Comparison of ENCODE assay signal across 1 cellular context in the genomic region with DNA sequence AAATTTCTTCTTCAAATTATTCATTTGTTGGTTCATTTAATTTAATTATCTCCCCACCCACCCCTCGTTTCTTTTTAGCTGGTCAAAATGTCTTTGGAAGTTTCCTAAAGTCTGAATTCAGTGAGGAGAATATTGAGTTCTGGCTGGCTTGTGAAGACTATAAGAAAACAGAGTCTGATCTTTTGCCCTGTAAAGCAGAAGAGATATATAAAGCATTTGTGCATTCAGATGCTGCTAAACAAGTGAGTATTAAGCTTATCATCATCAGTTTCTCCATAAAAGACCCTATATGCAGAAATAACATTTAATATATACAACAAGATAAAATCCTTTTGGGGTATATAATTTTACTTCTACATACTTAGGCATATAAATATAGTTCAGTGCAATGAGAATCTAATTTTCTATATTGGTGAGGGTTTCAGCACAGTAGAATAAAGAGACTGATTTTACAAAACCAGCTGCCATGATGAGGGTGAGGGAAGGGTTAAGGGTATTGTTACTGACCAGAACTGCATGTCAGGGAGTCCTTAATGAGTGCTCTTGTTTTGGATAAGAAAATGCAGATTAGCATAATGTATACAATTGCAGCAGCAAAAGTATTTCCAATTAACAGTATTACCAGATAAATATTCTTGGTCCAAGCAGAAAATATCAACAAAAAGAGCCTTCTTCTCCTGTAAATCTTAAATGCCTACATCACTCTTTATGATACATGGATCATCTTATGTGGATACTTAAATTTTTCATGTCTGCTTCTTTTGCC.
TF ChIP-seq lines count a peak whose summit lies in the region.

No MANE protein-coding gene starts in this region.

TF ChIP-seq in GM23338, 12 proteins besides CTCF, POLR2A, EP300 and RAD21 (continued from another document):
- TF ChIP-seq EZH2phosphoT487 (IDR thresholded peaks at IDR 0.05; ENCODE audit: unreplicated experiment) (no peak), STAT1 (IDR thresholded peaks at IDR 0.05; ENCODE audit: unreplicated experiment) (no peak), POLR2AphosphoS5 (IDR thresholded peaks at IDR 0.05; ENCODE audit: low read depth) (no peak), NANOG (IDR thresholded peaks at IDR 0.05; ENCODE audit: borderline replicate concordance) (no peak), EZH2 (IDR thresholded peaks at IDR 0.05; ENCODE audit: low read depth, unreplicated experiment) (no peak), ZNF331 (CRISPR knock-in tag; IDR thresholded peaks at IDR 0.05; ENCODE audit: low read depth) (no peak)
- TF ChIP-seq, protein P1, sequence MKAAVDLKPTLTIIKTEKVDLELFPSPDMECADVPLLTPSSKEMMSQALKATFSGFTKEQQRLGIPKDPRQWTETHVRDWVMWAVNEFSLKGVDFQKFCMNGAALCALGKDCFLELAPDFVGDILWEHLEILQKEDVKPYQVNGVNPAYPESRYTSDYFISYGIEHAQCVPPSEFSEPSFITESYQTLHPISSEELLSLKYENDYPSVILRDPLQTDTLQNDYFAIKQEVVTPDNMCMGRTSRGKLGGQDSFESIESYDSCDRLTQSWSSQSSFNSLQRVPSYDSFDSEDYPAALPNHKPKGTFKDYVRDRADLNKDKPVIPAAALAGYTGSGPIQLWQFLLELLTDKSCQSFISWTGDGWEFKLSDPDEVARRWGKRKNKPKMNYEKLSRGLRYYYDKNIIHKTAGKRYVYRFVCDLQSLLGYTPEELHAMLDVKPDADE (IDR thresholded peaks at IDR 0.05): no peak
- TF ChIP-seq, protein P2, sequence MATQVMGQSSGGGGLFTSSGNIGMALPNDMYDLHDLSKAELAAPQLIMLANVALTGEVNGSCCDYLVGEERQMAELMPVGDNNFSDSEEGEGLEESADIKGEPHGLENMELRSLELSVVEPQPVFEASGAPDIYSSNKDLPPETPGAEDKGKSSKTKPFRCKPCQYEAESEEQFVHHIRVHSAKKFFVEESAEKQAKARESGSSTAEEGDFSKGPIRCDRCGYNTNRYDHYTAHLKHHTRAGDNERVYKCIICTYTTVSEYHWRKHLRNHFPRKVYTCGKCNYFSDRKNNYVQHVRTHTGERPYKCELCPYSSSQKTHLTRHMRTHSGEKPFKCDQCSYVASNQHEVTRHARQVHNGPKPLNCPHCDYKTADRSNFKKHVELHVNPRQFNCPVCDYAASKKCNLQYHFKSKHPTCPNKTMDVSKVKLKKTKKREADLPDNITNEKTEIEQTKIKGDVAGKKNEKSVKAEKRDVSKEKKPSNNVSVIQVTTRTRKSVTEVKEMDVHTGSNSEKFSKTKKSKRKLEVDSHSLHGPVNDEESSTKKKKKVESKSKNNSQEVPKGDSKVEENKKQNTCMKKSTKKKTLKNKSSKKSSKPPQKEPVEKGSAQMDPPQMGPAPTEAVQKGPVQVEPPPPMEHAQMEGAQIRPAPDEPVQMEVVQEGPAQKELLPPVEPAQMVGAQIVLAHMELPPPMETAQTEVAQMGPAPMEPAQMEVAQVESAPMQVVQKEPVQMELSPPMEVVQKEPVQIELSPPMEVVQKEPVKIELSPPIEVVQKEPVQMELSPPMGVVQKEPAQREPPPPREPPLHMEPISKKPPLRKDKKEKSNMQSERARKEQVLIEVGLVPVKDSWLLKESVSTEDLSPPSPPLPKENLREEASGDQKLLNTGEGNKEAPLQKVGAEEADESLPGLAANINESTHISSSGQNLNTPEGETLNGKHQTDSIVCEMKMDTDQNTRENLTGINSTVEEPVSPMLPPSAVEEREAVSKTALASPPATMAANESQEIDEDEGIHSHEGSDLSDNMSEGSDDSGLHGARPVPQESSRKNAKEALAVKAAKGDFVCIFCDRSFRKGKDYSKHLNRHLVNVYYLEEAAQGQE (IDR thresholded peaks at IDR 0.05; ENCODE audit: unreplicated experiment): no peak
